Comparison of ENCODE assay signal across 10 cellular contexts in genomic region chr6:72740135-72740534, GRCh38.
DNase-seq lines count a peak whose midpoint lies in the region; ATAC-seq, FAIRE-seq and TF ChIP-seq lines count a peak whose summit lies in the region.
"Had no signal": no experiment of that assay in that cellular context is flagged by ENCODE, and none has a peak within 500 bp of the region (broad histone marks: within the 10 kb centered on the region; RNA-seq: fewer than 3 reads in every experiment).

No MANE protein-coding gene starts in this region.

- H4K20me1 ChIP-seq in astrocyte (ENCODE audit: insufficient read depth, low read length): no peaks in the 10 kb centered on the region

- TF ChIP-seq CTCF in GM20000 (IDR thresholded peaks at IDR 0.05; ENCODE audit: extremely low read depth, missing control alignments): no peak
- TF ChIP-seq CTCF in astrocyte (IDR thresholded peaks at IDR 0.05; ENCODE audit: insufficient read depth, low read depth, low read length): no peak
- no peak for TF ChIP-seq CTCF in right atrium auricular region (IDR thresholded peaks at IDR 0.05)
- no peak for TF ChIP-seq CTCF in tibial artery (IDR thresholded peaks at IDR 0.05)

- H3K4me1 Mint-ChIP-seq in astrocyte (ENCODE audit: low read depth, unreplicated experiment): no peaks in the 10 kb centered on the region

- no peak overlapping the region for H3K27ac Mint-ChIP-seq in astrocyte (ENCODE audit: unreplicated experiment)

- H3K27me3 ChIP-seq in astrocyte (ENCODE audit: insufficient read depth, low read length) (no peaks in the 10 kb centered on the region), right atrium auricular region (no peaks in the 10 kb centered on the region), tibial artery (no peaks in the 10 kb centered on the region)

- intact Hi-C loops in tibial artery (cut with DNase I; ENCODE audit: low total_unique reads): no loop called here

- H3K36me3 ChIP-seq in astrocyte (ENCODE audit: insufficient read depth, low read length): no peaks in the 10 kb centered on the region
- H3K36me3 ChIP-seq in right atrium auricular region: no peaks in the 10 kb centered on the region
- no peaks in the 10 kb centered on the region for H3K36me3 ChIP-seq in tibial artery

- H3K4me3 Mint-ChIP-seq in astrocyte (ENCODE audit: unreplicated experiment): no peak overlapping the region

- H2AFZ ChIP-seq in astrocyte (ENCODE audit: low read depth, low read length): no peak overlapping the region

- ATAC-seq in GM18508 (IDR thresholded peaks at IDR 0.05; ENCODE audit: insufficient read depth, unreplicated experiment) (peak; percentile 84), HG03097 (IDR thresholded peaks at IDR 0.05; ENCODE audit: low FRiP score, unreplicated experiment) (peak; percentile 67)

- DNase-seq in GM20000 (ENCODE audit: low spot score): peak; percentile 51
- no peak for DNase-seq in astrocyte (ENCODE audit: low read depth)
- no peak for DNase-seq in right atrium auricular region (ENCODE audit: low spot score)
- no peak for DNase-seq in effector CD8-positive, alpha-beta T cell (lab: John Stamatoyannopoulos, UW)
- DNase-seq in tibial artery: no peak
- no peak for DNase-seq in NCI-H82 treated with DMSO at 0.1 percent for 48 hours (lab: John Stamatoyannopoulos, UW; ENCODE audit: unreplicated experiment)
- DNase-seq: activated gamma-delta T cell treated with Interleukin-2 at 50 U/mL for 16 hours, SHP77 had no signal

- FAIRE-seq in astrocyte (lab: Jason Lieb, UNC): peak; percentile 52

- H3K9ac ChIP-seq in astrocyte (ENCODE audit: low read length): no peak overlapping the region

- H3K36me3 Mint-ChIP-seq in astrocyte (ENCODE audit: low read depth, unreplicated experiment): no peaks in the 10 kb centered on the region

- no peak overlapping the region for H3K4me2 ChIP-seq in astrocyte (ENCODE audit: low read length)

- H3K27ac ChIP-seq in astrocyte (ENCODE audit: low read depth, low read length) (no peak overlapping the region), right atrium auricular region (no peak overlapping the region), tibial artery (no peak overlapping the region)

- H3K4me3 ChIP-seq in astrocyte (ENCODE audit: insufficient read depth, low read depth, low read length): no peak overlapping the region
- no peak overlapping the region for H3K4me3 ChIP-seq in right atrium auricular region
- H3K4me3 ChIP-seq in tibial artery: no peak overlapping the region

- H3K4me1 ChIP-seq in astrocyte (ENCODE audit: insufficient read depth, low read length): no peaks in the 10 kb centered on the region
- no peaks in the 10 kb centered on the region for H3K4me1 ChIP-seq in right atrium auricular region
- H3K4me1 ChIP-seq in tibial artery: peaks cover 0 to 9% (median 4%) of the 10 kb centered on the region in 4 donors

- H3K27me3 Mint-ChIP-seq in astrocyte (ENCODE audit: low read depth, unreplicated experiment): no peaks in the 10 kb centered on the region

- H3K9me3 ChIP-seq in astrocyte (ENCODE audit: insufficient read depth, low read depth, low read length): no peaks in the 10 kb centered on the region
- no peaks in the 10 kb centered on the region for H3K9me3 ChIP-seq in right atrium auricular region
- H3K9me3 ChIP-seq in tibial artery: no peaks in the 10 kb centered on the region

- no peaks in the 10 kb centered on the region for H3K9me3 Mint-ChIP-seq in astrocyte (ENCODE audit: unreplicated experiment)

- H3K79me2 ChIP-seq in astrocyte (ENCODE audit: insufficient read depth, low read length): no peaks in the 10 kb centered on the region
